ENCODE assay signal across 10 cellular contexts in the genomic region with DNA sequence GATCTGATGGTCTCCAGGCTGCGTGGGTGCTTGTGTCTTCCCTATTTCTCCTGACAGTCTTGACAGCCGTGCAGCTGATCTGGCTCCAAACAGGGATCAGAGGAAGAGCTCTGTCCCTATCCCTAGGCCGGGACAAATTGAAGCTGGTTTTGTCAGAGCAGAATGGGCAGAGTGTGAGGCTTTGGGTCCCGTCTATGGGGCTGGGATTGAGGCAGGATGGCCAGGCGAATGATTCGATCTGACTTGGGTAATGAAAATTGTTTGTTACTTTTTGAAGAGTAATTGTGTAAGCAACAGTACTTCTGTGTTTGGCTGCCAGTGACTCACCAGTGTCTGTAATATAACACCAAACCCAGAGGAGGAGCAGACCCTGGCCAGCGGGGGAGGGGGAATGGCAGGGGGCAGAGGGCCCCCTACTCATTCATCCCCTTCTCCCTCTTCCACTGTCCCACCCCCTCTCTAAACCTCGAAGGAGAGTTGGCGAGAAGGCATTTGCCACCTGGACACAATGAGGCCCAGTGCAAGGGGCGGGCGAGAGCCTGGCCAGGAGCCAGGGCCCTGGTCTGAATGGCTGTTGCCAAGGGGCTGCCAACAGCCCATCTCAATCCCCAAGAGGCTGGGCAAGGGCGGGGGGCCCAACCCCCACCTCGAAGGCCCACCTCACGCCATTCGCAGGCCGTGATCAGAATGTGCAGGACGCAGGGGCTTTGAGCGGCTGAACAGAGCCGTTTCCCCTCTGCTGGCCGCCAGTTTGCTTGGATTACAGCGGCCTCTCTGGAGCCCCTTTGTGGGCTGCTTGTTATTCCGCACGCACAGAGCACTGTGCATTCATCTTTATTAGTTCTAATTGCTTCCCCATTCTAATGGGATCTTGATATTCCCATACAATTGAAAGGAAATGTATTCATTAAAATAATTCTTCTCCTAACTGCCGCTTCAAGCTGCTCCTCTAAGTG. TPM values are rescaled to one million over a fixed set of nuclear protein-coding genes. Genes with fewer than 3 reads are reported as not detected.
DNase-seq lines count a peak whose midpoint lies in the region; ATAC-seq and TF ChIP-seq lines count a peak whose summit lies in the region.
"Had no signal": no experiment of that assay in that cellular context is flagged by ENCODE, and none has a peak within 500 bp of the region (broad histone marks: within the 10 kb centered on the region; RNA-seq: fewer than 3 reads in every experiment).

No MANE protein-coding gene starts in this region.

- WGBS in urinary bladder = 33% methylated on average over 24 of the region's 24 CpGs

- H3K36me3 ChIP-seq in left lung (no peaks in the 10 kb centered on the region), urinary bladder (ENCODE audit: insufficient read depth) (no peaks in the 10 kb centered on the region)
- H3K36me3 ChIP-seq: pancreas had no signal

- H3K4me1 ChIP-seq in left lung (peaks cover 15 to 22% of the 10 kb centered on the region in 2 donors), urinary bladder (ENCODE audit: insufficient read depth) (no peaks in the 10 kb centered on the region)

- H3K9me3 Mint-ChIP-seq in activated CD4-positive, alpha-beta memory T cell treated with anti-CD3 and anti-CD28 coated beads, Interleukin-2, amount 10 ng/mL, durations not matched to agents 7 days and 5 days = no peaks in the 10 kb centered on the region
- H3K9me3 Mint-ChIP-seq in activated CD4-positive, alpha-beta memory T cell treated with anti-CD3 and anti-CD28 coated beads for 36 hours = no peaks in the 10 kb centered on the region

- CTCF ChIA-PET in activated CD4-positive, alpha-beta memory T cell treated with anti-CD3 and anti-CD28 coated beads, Interleukin-2, amount 10 ng/mL, durations not matched to agents 7 days and 5 days (lab: Charles Lee) = interaction anchor here (1.8 kb wide), 1 partner anchor 10 kb away, joined by 10 read pairs; no protein-coding TSS in a partner anchor
- CTCF ChIA-PET in activated CD4-positive, alpha-beta memory T cell treated with anti-CD3 and anti-CD28 coated beads for 36 hours (lab: Charles Lee) = interaction anchor here (1.2 to 1.4 kb wide), 2 partner anchors 10 to 156 kb away, joined by 6 to 7 read pairs; a partner anchor contains a TSS

- POLR2A ChIA-PET in activated CD4-positive, alpha-beta memory T cell treated with anti-CD3 and anti-CD28 coated beads, Interleukin-2, amount 10 ng/mL, durations not matched to agents 7 days and 5 days (lab: Charles Lee) = no interaction called here
- POLR2A ChIA-PET in activated CD4-positive, alpha-beta memory T cell treated with anti-CD3 and anti-CD28 coated beads for 36 hours (lab: Charles Lee) = no interaction called here

- H3K9me3 ChIP-seq in left lung = no peaks in the 10 kb centered on the region
- H3K9me3 ChIP-seq: pancreas had no signal

- H3K4me3 ChIP-seq in left lung (no peak overlapping the region), urinary bladder (ENCODE audit: low read depth, low read length) (no peak overlapping the region)
- H3K4me3 ChIP-seq: pancreas had no signal

- H3K27ac ChIP-seq in angular gyrus (ENCODE audit: low read depth, low read length) (peak overlapping the region; percentile 42), left lung (peak overlapping the region; percentile 40 to 72), urinary bladder (ENCODE audit: low read depth) (peak overlapping the region; percentile 54)
- H3K27ac ChIP-seq: pancreas had no signal

- DNase-seq in activated CD4-positive, alpha-beta memory T cell treated with anti-CD3 and anti-CD28 coated beads, Interleukin-2, amount 10 ng/mL, durations not matched to agents 7 days and 5 days = peak; percentile 13
- DNase-seq in activated CD4-positive, alpha-beta memory T cell treated with anti-CD3 and anti-CD28 coated beads for 36 hours = no peak
- DNase-seq in left lung (no peak), RKO (ENCODE audit: low spot score) (no peak), COR-L47 (lab: John Stamatoyannopoulos, UW) (no peak)
- DNase-seq: DND-41 had no signal

- peaks cover 9% of the 10 kb centered on the region for H3K4me1 Mint-ChIP-seq in activated CD4-positive, alpha-beta memory T cell treated with anti-CD3 and anti-CD28 coated beads, Interleukin-2, amount 10 ng/mL, durations not matched to agents 7 days and 5 days
- peaks cover 9% of the 10 kb centered on the region for H3K4me1 Mint-ChIP-seq in activated CD4-positive, alpha-beta memory T cell treated with anti-CD3 and anti-CD28 coated beads for 36 hours (ENCODE audit: low read depth)

- H3K4me3 Mint-ChIP-seq in activated CD4-positive, alpha-beta memory T cell treated with anti-CD3 and anti-CD28 coated beads, Interleukin-2, amount 10 ng/mL, durations not matched to agents 7 days and 5 days = no peak overlapping the region
- H3K4me3 Mint-ChIP-seq in activated CD4-positive, alpha-beta memory T cell treated with anti-CD3 and anti-CD28 coated beads for 36 hours = no peak overlapping the region

- H3K27me3 Mint-ChIP-seq in activated CD4-positive, alpha-beta memory T cell treated with anti-CD3 and anti-CD28 coated beads, Interleukin-2, amount 10 ng/mL, durations not matched to agents 7 days and 5 days = peaks cover 18% of the 10 kb centered on the region
- no peaks in the 10 kb centered on the region for H3K27me3 Mint-ChIP-seq in activated CD4-positive, alpha-beta memory T cell treated with anti-CD3 and anti-CD28 coated beads for 36 hours

- TF ChIP-seq CTCF in left lung (IDR thresholded peaks at IDR 0.05) = no peak

- no peaks in the 10 kb centered on the region for H3K36me3 Mint-ChIP-seq in activated CD4-positive, alpha-beta memory T cell treated with anti-CD3 and anti-CD28 coated beads, Interleukin-2, amount 10 ng/mL, durations not matched to agents 7 days and 5 days (ENCODE audit: low read depth)
- H3K36me3 Mint-ChIP-seq in activated CD4-positive, alpha-beta memory T cell treated with anti-CD3 and anti-CD28 coated beads for 36 hours = no peaks in the 10 kb centered on the region

- H3K27ac Mint-ChIP-seq in activated CD4-positive, alpha-beta memory T cell treated with anti-CD3 and anti-CD28 coated beads, Interleukin-2, amount 10 ng/mL, durations not matched to agents 7 days and 5 days = no peak overlapping the region
- no peak overlapping the region for H3K27ac Mint-ChIP-seq in activated CD4-positive, alpha-beta memory T cell treated with anti-CD3 and anti-CD28 coated beads for 36 hours

- H3K27me3 ChIP-seq in left lung = no peaks in the 10 kb centered on the region
- H3K27me3 ChIP-seq: pancreas had no signal

- intact Hi-C loops in activated CD4-positive, alpha-beta memory T cell treated with anti-CD3 and anti-CD28 coated beads for 36 hours (cut with micrococcal nuclease) = no loop called here
- intact Hi-C loops in left lung (cut with DNase I) = no loop called here

- peak; percentile 42 for ATAC-seq in left lung
- no peak for ATAC-seq in HG03139 (IDR thresholded peaks at IDR 0.05; ENCODE audit: unreplicated experiment)

RNA-seq across cellular contexts. Expression of a gene that starts 5.1 kb away (rescaled TPM):
- total RNA-seq in activated CD4-positive, alpha-beta memory T cell treated with anti-CD3 and anti-CD28 coated beads, Interleukin-2, amount 10 ng/mL, durations not matched to agents 7 days and 5 days = 1 to 10 TPM; 5.3 to 5.8 TPM
- total RNA-seq in activated CD4-positive, alpha-beta memory T cell treated with anti-CD3 and anti-CD28 coated beads for 36 hours = 10 to 100 TPM; 20.6 to 22.5 TPM
- total RNA-seq in left lung (10 to 100 TPM; 27.8 to 34.8 TPM), urinary bladder (26.3 TPM)
- polyA plus RNA-seq in urinary bladder = 54.2 TPM
